ENCODE assay signal across 1 cellular context in genomic region chr21:37009740-37010341, GRCh38.
A peak's percentile ranks its signal among the peaks of the same experiment; 100 is the strongest.
TF ChIP-seq lines count a peak whose summit lies in the region.

No MANE protein-coding gene starts in this region.

TF ChIP-seq in K562, 482 proteins besides CTCF, POLR2A, EP300 and RAD21 (continued from another document and continues in another):
- TF ChIP-seq, protein P1, sequence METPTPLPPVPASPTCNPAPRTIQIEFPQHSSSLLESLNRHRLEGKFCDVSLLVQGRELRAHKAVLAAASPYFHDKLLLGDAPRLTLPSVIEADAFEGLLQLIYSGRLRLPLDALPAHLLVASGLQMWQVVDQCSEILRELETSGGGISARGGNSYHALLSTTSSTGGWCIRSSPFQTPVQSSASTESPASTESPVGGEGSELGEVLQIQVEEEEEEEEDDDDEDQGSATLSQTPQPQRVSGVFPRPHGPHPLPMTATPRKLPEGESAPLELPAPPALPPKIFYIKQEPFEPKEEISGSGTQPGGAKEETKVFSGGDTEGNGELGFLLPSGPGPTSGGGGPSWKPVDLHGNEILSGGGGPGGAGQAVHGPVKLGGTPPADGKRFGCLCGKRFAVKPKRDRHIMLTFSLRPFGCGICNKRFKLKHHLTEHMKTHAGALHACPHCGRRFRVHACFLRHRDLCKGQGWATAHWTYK (CRISPR knock-in tag; IDR thresholded peaks at IDR 0.05): 0 out of 2 replicates have a peak, but pooled peaks have one; percentile 52
- TF ChIP-seq ZNF444 (CRISPR knock-in tag; IDR thresholded peaks at IDR 0.05): no peak
- TF ChIP-seq STAT6 (CRISPR knock-in tag; IDR thresholded peaks at IDR 0.05): no peak
- TF ChIP-seq BHLHE40 (IDR thresholded peaks at IDR 0.05; ENCODE audit: low read length): peak; percentile 21; the same call in 1 of the 2 replicates
- TF ChIP-seq SMARCA4 (IDR thresholded peaks at IDR 0.05): peak; percentile 71
- no peak for TF ChIP-seq KLF13 (tag; IDR thresholded peaks at IDR 0.05; ENCODE audit: borderline replicate concordance, low read depth)
- no peak for TF ChIP-seq EHMT2 (IDR thresholded peaks at IDR 0.05)
- no peak for TF ChIP-seq RFX7 (CRISPR knock-in tag; IDR thresholded peaks at IDR 0.05)
- TF ChIP-seq, protein P2, sequence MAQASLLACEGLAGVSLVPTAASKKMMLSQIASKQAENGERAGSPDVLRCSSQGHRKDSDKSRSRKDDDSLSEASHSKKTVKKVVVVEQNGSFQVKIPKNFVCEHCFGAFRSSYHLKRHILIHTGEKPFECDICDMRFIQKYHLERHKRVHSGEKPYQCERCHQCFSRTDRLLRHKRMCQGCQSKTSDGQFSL (CRISPR knock-in tag; IDR thresholded peaks at IDR 0.05): no peak
- TF ChIP-seq, protein P2 (tag; IDR thresholded peaks at IDR 0.05): no peak
- TF ChIP-seq, protein P3, sequence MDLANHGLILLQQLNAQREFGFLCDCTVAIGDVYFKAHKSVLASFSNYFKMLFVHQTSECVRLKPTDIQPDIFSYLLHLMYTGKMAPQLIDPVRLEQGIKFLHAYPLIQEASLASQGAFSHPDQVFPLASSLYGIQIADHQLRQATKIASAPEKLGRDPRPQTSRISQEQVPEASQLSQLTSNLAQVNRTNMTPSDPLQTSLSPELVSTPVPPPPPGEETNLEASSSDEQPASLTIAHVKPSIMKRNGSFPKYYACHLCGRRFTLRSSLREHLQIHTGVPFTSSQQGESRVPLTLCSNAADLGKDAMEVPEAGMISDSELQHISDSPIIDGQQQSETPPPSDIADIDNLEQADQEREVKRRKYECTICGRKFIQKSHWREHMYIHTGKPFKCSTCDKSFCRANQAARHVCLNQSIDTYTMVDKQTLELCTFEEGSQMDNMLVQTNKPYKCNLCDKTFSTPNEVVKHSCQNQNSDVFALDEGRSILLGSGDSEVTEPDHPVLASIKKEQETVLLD (IDR thresholded peaks at IDR 0.05): no peak
- TF ChIP-seq ZNF431 (CRISPR knock-in tag; IDR thresholded peaks at IDR 0.05): no peak
- TF ChIP-seq RUNX1 (IDR thresholded peaks at IDR 0.05; ENCODE audit: low read depth): no peak
- peak; percentile 73 for TF ChIP-seq RBBP5 (IDR thresholded peaks at IDR 0.05; ENCODE audit: borderline replicate concordance, insufficient read depth, low read length, poor library complexity, severe bottlenecking)
- TF ChIP-seq CTBP1 (IDR thresholded peaks at IDR 0.05; ENCODE audit: borderline replicate concordance): peak; percentile 73; the same call in 1 of the 2 replicates
- peak; percentile 83 for TF ChIP-seq CREM (IDR thresholded peaks at IDR 0.05; ENCODE audit: low read depth)
- 0 out of 2 replicates have a peak, but pooled peaks have one; percentile 18 for TF ChIP-seq GATAD2A (IDR thresholded peaks at IDR 0.05)
- TF ChIP-seq ZNF224 (CRISPR knock-in tag; IDR thresholded peaks at IDR 0.05): no peak
- TF ChIP-seq SMARCE1 (IDR thresholded peaks at IDR 0.05): peak; percentile 82; the same call in 1 of the 2 replicates
- no peak for TF ChIP-seq ATF1 (CRISPR knock-in tag; IDR thresholded peaks at IDR 0.05)
- peak; percentile 63 for TF ChIP-seq ATF1 (tag; IDR thresholded peaks at IDR 0.05)
- peak; percentile 80 for TF ChIP-seq SMC3 (conservative IDR thresholded peaks at IDR 0.05; ENCODE audit: insufficient read depth, low read depth, low read length)
- TF ChIP-seq, protein P4, sequence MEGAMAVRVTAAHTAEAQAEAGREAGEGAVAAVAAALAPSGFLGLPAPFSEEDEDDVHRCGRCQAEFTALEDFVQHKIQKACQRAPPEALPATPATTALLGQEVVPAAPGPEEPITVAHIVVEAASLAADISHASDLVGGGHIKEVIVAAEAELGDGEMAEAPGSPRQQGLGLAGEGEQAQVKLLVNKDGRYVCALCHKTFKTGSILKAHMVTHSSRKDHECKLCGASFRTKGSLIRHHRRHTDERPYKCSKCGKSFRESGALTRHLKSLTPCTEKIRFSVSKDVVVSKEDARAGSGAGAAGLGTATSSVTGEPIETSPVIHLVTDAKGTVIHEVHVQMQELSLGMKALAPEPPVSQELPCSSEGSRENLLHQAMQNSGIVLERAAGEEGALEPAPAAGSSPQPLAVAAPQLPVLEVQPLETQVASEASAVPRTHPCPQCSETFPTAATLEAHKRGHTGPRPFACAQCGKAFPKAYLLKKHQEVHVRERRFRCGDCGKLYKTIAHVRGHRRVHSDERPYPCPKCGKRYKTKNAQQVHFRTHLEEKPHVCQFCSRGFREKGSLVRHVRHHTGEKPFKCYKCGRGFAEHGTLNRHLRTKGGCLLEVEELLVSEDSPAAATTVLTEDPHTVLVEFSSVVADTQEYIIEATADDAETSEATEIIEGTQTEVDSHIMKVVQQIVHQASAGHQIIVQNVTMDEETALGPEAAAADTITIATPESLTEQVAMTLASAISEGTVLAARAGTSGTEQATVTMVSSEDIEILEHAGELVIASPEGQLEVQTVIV (CRISPR knock-in tag; IDR thresholded peaks at IDR 0.05; ENCODE audit: borderline replicate concordance): no peak
- TF ChIP-seq HMBOX1 (IDR thresholded peaks at IDR 0.05): peak; percentile 66; the same call in 1 of the 2 replicates
- peak; percentile 77; the same call in 1 of the 2 replicates for TF ChIP-seq SMARCC2 (IDR thresholded peaks at IDR 0.05; ENCODE audit: low read depth)
- no peak for TF ChIP-seq RNF2 (IDR thresholded peaks at IDR 0.05)
- TF ChIP-seq ZNF79 (CRISPR knock-in tag; IDR thresholded peaks at IDR 0.05; ENCODE audit: low read depth): no peak
- no peak for TF ChIP-seq SAP30 (IDR thresholded peaks at IDR 0.05; ENCODE audit: borderline replicate concordance, insufficient read depth, low read depth, low read length, poor library complexity, severe bottlenecking)
- no peak for TF ChIP-seq ZNF76 (CRISPR knock-in tag; IDR thresholded peaks at IDR 0.05; ENCODE audit: borderline replicate concordance)
- no peak for TF ChIP-seq POLR2AphosphoS5 (IDR thresholded peaks at IDR 0.05; ENCODE audit: control insufficient read depth, insufficient read depth, low read depth, low read length)
- no peak for TF ChIP-seq RFX5 (IDR thresholded peaks at IDR 0.05; ENCODE audit: low read depth, low read length)
- no peak for TF ChIP-seq SNIP1 (IDR thresholded peaks at IDR 0.05; ENCODE audit: low read depth)
- peak in 1 of 2 experiments; percentile 85; a peak in 1 of 4 replicates for TF ChIP-seq SRF (CRISPR knock-in tag; IDR thresholded peaks at IDR 0.05)
- peak; percentile 45; the same call in 1 of the 2 replicates for TF ChIP-seq MYC (IDR thresholded peaks at IDR 0.05; ENCODE audit: low read depth, low read length)
- TF ChIP-seq MYC (CRISPR knock-in tag; IDR thresholded peaks at IDR 0.05; ENCODE audit: borderline replicate concordance, low read depth): no peak
- peak; percentile 22 for TF ChIP-seq ZFP36 (IDR thresholded peaks at IDR 0.05; ENCODE audit: low read depth, low read length, partially characterized antibody)
- 0 out of 2 replicates have a peak, but pooled peaks have one; percentile 28 for TF ChIP-seq TRIM28 (IDR thresholded peaks at IDR 0.05)
- TF ChIP-seq ETV5 (CRISPR knock-in tag; IDR thresholded peaks at IDR 0.05; ENCODE audit: low read depth): no peak
- no peak for TF ChIP-seq ATF2 (CRISPR knock-in tag; IDR thresholded peaks at IDR 0.05)
- TF ChIP-seq ZNF77 (CRISPR knock-in tag; IDR thresholded peaks at IDR 0.05): no peak
- TF ChIP-seq, protein P5, sequence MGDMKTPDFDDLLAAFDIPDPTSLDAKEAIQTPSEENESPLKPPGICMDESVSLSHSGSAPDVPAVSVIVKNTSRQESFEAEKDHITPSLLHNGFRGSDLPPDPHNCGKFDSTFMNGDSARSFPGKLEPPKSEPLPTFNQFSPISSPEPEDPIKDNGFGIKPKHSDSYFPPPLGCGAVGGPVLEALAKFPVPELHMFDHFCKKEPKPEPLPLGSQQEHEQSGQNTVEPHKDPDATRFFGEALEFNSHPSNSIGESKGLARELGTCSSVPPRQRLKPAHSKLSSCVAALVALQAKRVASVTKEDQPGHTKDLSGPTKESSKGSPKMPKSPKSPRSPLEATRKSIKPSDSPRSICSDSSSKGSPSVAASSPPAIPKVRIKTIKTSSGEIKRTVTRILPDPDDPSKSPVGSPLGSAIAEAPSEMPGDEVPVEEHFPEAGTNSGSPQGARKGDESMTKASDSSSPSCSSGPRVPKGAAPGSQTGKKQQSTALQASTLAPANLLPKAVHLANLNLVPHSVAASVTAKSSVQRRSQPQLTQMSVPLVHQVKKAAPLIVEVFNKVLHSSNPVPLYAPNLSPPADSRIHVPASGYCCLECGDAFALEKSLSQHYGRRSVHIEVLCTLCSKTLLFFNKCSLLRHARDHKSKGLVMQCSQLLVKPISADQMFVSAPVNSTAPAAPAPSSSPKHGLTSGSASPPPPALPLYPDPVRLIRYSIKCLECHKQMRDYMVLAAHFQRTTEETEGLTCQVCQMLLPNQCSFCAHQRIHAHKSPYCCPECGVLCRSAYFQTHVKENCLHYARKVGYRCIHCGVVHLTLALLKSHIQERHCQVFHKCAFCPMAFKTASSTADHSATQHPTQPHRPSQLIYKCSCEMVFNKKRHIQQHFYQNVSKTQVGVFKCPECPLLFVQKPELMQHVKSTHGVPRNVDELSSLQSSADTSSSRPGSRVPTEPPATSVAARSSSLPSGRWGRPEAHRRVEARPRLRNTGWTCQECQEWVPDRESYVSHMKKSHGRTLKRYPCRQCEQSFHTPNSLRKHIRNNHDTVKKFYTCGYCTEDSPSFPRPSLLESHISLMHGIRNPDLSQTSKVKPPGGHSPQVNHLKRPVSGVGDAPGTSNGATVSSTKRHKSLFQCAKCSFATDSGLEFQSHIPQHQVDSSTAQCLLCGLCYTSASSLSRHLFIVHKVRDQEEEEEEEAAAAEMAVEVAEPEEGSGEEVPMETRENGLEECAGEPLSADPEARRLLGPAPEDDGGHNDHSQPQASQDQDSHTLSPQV (IDR thresholded peaks at IDR 0.05): 0 out of 2 replicates have a peak, but pooled peaks have one; percentile 26
- TF ChIP-seq, protein P6, sequence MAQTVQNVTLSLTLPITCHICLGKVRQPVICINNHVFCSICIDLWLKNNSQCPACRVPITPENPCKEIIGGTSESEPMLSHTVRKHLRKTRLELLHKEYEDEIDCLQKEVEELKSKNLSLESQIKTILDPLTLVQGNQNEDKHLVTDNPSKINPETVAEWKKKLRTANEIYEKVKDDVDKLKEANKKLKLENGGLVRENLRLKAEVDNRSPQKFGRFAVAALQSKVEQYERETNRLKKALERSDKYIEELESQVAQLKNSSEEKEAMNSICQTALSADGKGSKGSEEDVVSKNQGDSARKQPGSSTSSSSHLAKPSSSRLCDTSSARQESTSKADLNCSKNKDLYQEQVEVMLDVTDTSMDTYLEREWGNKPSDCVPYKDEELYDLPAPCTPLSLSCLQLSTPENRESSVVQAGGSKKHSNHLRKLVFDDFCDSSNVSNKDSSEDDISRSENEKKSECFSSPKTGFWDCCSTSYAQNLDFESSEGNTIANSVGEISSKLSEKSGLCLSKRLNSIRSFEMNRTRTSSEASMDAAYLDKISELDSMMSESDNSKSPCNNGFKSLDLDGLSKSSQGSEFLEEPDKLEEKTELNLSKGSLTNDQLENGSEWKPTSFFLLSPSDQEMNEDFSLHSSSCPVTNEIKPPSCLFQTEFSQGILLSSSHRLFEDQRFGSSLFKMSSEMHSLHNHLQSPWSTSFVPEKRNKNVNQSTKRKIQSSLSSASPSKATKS (CRISPR knock-in tag; IDR thresholded peaks at IDR 0.05): no peak
- no peak for TF ChIP-seq ZNF695 (CRISPR knock-in tag; IDR thresholded peaks at IDR 0.05)
- TF ChIP-seq, protein P7, sequence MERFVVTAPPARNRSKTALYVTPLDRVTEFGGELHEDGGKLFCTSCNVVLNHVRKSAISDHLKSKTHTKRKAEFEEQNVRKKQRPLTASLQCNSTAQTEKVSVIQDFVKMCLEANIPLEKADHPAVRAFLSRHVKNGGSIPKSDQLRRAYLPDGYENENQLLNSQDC (CRISPR knock-in tag; IDR thresholded peaks at IDR 0.05): no peak
